8 cellular contexts compared by ENCODE assay signal in genomic region chr7:32941996-32942782, GRCh38. TPM values are rescaled to one million over a fixed set of nuclear protein-coding genes. Genes with fewer than 3 reads are reported as not detected.
DNase-seq lines count a peak whose midpoint lies in the region; ATAC-seq and FAIRE-seq lines count a peak whose summit lies in the region.

No MANE protein-coding gene starts in this region.

- H3K79me2 ChIP-seq in trophoblast cell (ENCODE audit: control insufficient read depth, insufficient read depth, low read length, poor library complexity), result no peaks in the 10 kb centered on the region

- peaks cover 9 to 21% of the 10 kb centered on the region in 2 donors for H3K36me3 Mint-ChIP-seq in activated naive CD4-positive, alpha-beta T cell treated with anti-CD3 and anti-CD28 coated beads, Interleukin-2, amount 50 U/mL, for 72 hours

- WGBS in trophoblast cell (ENCODE audit: extremely low coverage, insufficient coverage, insufficient read length), result no CpG with 5 or more reads among the region's 49 CpGs

- DNase-seq in DMS153 (lab: John Stamatoyannopoulos, UW) (peak; percentile 41), HTR-8/SVneo (ENCODE audit: insufficient read length, low spot score) (peak; percentile 56), SK-N-MC (ENCODE audit: low read depth, low spot score) (no peak), Right ventricle myocardium superior (peak; percentile 84), trophoblast cell (peak in 1 of 2 donors; percentile 52), ureter (ENCODE audit: low spot score) (peak; percentile 74)
- DNase-seq in activated naive CD4-positive, alpha-beta T cell treated with anti-CD3 and anti-CD28 coated beads, Interleukin-2, amount 50 U/mL, for 72 hours (ENCODE audit: low spot score in 2 of 2), result peak; percentile 52 to 68

- H3K27ac Mint-ChIP-seq in activated naive CD4-positive, alpha-beta T cell treated with anti-CD3 and anti-CD28 coated beads, Interleukin-2, amount 50 U/mL, for 72 hours, result peak overlapping the region; percentile 61 to 91

- H3K9me3 ChIP-seq in SK-N-MC (ENCODE audit: low read depth, low read length) (peaks cover 5% of the 10 kb centered on the region; the same call in 1 of the 2 replicates), trophoblast cell (ENCODE audit: insufficient read depth, low read depth, low read length) (no peaks in the 10 kb centered on the region)

- no peaks in the 10 kb centered on the region for H3K79me1 ChIP-seq in trophoblast cell (ENCODE audit: low read length)

- intact Hi-C loops in Right ventricle myocardium superior (cut with DNase I), result loop anchor here (5.0 to 10.0 kb wide), 3 partner anchors 50 to 103 kb away; partner anchors contain the start of gene KBTBD2

- peaks cover 0 to 5% of the 10 kb centered on the region in 2 experiments for H3K4me1 ChIP-seq in trophoblast cell (ENCODE audit: control insufficient read depth in 1 of 2, insufficient read depth in 2 of 2, low read length in 2 of 2)

- H4K12ac ChIP-seq in trophoblast cell (ENCODE audit: low read depth, low read length), result peak overlapping the region; percentile 50

- H2BK120ac ChIP-seq in trophoblast cell (ENCODE audit: insufficient read depth, low read length, poor library complexity), result no peak overlapping the region

- no peak overlapping the region for H4K91ac ChIP-seq in trophoblast cell (ENCODE audit: low read depth, low read length)

- H3K4me3 ChIP-seq in SK-N-MC (peak overlapping the region; percentile 95), trophoblast cell (ENCODE audit: low read depth, low read length) (peak overlapping the region; percentile 75)

- H3K4me2 ChIP-seq in trophoblast cell (ENCODE audit: low read length), result peak overlapping the region; percentile 88

- no peak overlapping the region for H2BK12ac ChIP-seq in trophoblast cell (ENCODE audit: low read length)

- peak overlapping the region; percentile 26 for H4K8ac ChIP-seq in trophoblast cell (ENCODE audit: low read depth, low read length)

- H3K36me3 ChIP-seq in SK-N-MC (ENCODE audit: insufficient read depth, low read length) (no peaks in the 10 kb centered on the region), trophoblast cell (ENCODE audit: control insufficient read depth in 1 of 2, insufficient read depth in 2 of 2, low read length in 2 of 2) (no peaks in the 10 kb centered on the region)

- no peak overlapping the region for H2AK5ac ChIP-seq in trophoblast cell (ENCODE audit: low read length)

- no peaks in the 10 kb centered on the region for H3K9me3 Mint-ChIP-seq in activated naive CD4-positive, alpha-beta T cell treated with anti-CD3 and anti-CD28 coated beads, Interleukin-2, amount 50 U/mL, for 72 hours

- ATAC-seq in GM21447 (IDR thresholded peaks at IDR 0.05; ENCODE audit: unreplicated experiment) (peak; percentile 65), Right ventricle myocardium superior (ENCODE audit: poor library complexity) (peak; percentile 84)
- peak; percentile 65 for ATAC-seq in activated naive CD4-positive, alpha-beta T cell treated with anti-CD3 and anti-CD28 coated beads, Interleukin-2, amount 50 U/mL, for 72 hours

- no peak for FAIRE-seq in HTR-8/SVneo (lab: Jason Lieb, UNC)

- H3K27ac ChIP-seq in SK-N-MC (peak overlapping the region; percentile 62; the same call in 1 of the 2 replicates), trophoblast cell (ENCODE audit: low read depth, low read length) (no peak overlapping the region)

- H3K27me3 ChIP-seq in trophoblast cell (ENCODE audit: insufficient read depth, low read length), result peaks cover 15% of the 10 kb centered on the region

- H2AFZ ChIP-seq in trophoblast cell (ENCODE audit: insufficient read depth, low read length, poor library complexity), result peak overlapping the region; percentile 37

- peak overlapping the region; percentile 24 for H3K14ac ChIP-seq in trophoblast cell (ENCODE audit: low read length)

- no peak overlapping the region for H3K23ac ChIP-seq in trophoblast cell (ENCODE audit: low read length)

- no peak overlapping the region for H3K4ac ChIP-seq in trophoblast cell (ENCODE audit: low read depth, low read length)

- H3K9ac ChIP-seq in SK-N-MC (ENCODE audit: insufficient read length), result peak overlapping the region; percentile 85
- H3K9ac ChIP-seq in trophoblast cell (ENCODE audit: low read length), result no peak overlapping the region

- no peak overlapping the region for H2BK5ac ChIP-seq in trophoblast cell (ENCODE audit: low read depth, low read length, poor library complexity)

- H3K18ac ChIP-seq in trophoblast cell (ENCODE audit: low read length), result no peak overlapping the region

RNA-seq across cellular contexts. Expression of gene FKBP9, which starts 15.1 kb away (rescaled TPM):
- total RNA-seq in activated naive CD4-positive, alpha-beta T cell treated with anti-CD3 and anti-CD28 coated beads, Interleukin-2, amount 50 U/mL, for 72 hours, result 1 to 10 TPM in 1 of 2 donors, not detected in 1; 2.1 TPM
- 120 TPM for total RNA-seq in Right ventricle myocardium superior
- polyA plus RNA-seq in trophoblast cell (2013), result 45.1 and 45.8 TPM in 2 replicates
- total RNA-seq in ureter, result 87.2 TPM

RNA-seq across cellular contexts. Expression of gene KBTBD2, which starts 50.6 kb away (rescaled TPM):
- total RNA-seq in activated naive CD4-positive, alpha-beta T cell treated with anti-CD3 and anti-CD28 coated beads, Interleukin-2, amount 50 U/mL, for 72 hours, result 10 to 100 TPM; 35.7 to 49.5 TPM
- 25.1 TPM for total RNA-seq in Right ventricle myocardium superior
- polyA plus RNA-seq in trophoblast cell (2013), result 15.1 and 15.2 TPM in 2 replicates
- total RNA-seq in ureter, result 29.4 TPM

Comparison
In these comparisons a context has a peak if more than half of its experiments do, and no peak if none do; other contexts are left out.
1. RNA of gene FKBP9, which starts 15.1 kb away (total RNA-seq): 120 TPM in Right ventricle myocardium superior (single experiment) and 87.2 TPM in ureter (single experiment); 2.1 TPM in activated naive CD4-positive, alpha-beta T cell treated with anti-CD3 and anti-CD28 coated beads, Interleukin-2, amount 50 U/mL, for 72 hours; every median in the first group is over 10 times any median in the second.
2. Peak in every context shown above with its lines, with median percentiles within 50 percentile points of each other: ATAC-seq.